10 cellular contexts compared by ENCODE assay signal in the genomic region with DNA sequence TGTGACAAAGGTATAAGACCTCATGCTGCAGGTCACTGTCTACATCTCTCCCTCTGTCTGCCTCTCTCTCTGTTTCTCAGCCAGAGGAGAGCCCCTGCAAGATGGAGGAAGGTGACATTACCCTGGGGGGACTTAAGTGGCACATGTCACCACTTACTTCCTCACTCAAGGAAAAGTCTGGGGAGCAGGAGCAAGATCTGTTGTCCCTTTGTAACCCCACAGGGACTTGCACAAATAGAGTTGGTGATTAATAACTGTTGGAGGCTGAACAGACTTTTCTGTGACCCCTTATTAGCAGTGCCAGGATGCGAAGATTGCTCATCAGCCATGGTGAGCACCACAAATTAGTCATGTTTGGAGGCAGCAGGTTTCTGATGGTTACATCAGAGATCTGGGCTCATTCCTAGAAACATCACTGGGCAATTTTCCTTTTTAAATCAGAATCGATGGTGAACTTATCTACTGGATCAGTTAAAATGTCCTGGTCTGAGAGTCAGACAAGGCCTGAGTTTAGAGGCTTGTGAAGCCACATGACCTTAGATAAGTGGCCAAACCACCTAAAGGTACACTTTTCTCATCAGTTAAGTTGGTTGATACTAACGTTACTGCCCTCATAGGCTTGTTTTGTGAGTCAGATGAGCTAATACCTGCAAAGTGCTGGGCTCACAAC.
DNase-seq lines count a peak whose midpoint lies in the region; ATAC-seq and TF ChIP-seq lines count a peak whose summit lies in the region.
"Had no signal": no experiment of that assay in that cellular context is flagged by ENCODE, and none has a peak within 500 bp of the region (broad histone marks: within the 10 kb centered on the region; RNA-seq: fewer than 3 reads in every experiment).

No MANE protein-coding gene starts in this region.

- no peaks in the 10 kb centered on the region for H3K27me3 ChIP-seq in HCT116 (ENCODE audit: insufficient read depth, low read length)
- H3K27me3 ChIP-seq in H9 (ENCODE audit: insufficient read depth, low read length) = no peaks in the 10 kb centered on the region
- H3K27me3 ChIP-seq: upper lobe of right lung had no signal

- H2BK120ac ChIP-seq in H9 (ENCODE audit: low read depth, low read length, poor library complexity, severe bottlenecking) = no peak overlapping the region

- no peak overlapping the region for H3T11ph ChIP-seq in H9 (ENCODE audit: low read length)

- H3K23ac ChIP-seq in H9 (ENCODE audit: insufficient read length, low read depth, low read length) = no peak overlapping the region

- H4K8ac ChIP-seq in H9 (replicated peaks; ENCODE audit: insufficient read length, low read depth, low read length) = no peak overlapping the region

- no peak for TF ChIP-seq CTCF in AG09319 (IDR thresholded peaks at IDR 0.05; ENCODE audit: low read depth, low read length)
- no peak for TF ChIP-seq CTCF in HCT116 (IDR thresholded peaks at IDR 0.05 in 2 of 3, conservative IDR thresholded peaks at IDR 0.05 in 1 of 3; ENCODE audit: borderline replicate concordance in 1 of 3, insufficient read depth in 1 of 3, low read depth in 2 of 3, low read length in 2 of 3)
- no peak for TF ChIP-seq CTCF in H9 (conservative IDR thresholded peaks at IDR 0.05)

- H3K4me2 ChIP-seq in HCT116 (ENCODE audit: low read length) (no peak overlapping the region), H9 (ENCODE audit: insufficient read depth, insufficient read length, low read length) (no peak overlapping the region)

- H3K56ac ChIP-seq in H9 (ENCODE audit: insufficient read length, low read depth, low read length) = no peak overlapping the region

- no peak overlapping the region for H3K9ac ChIP-seq in HCT116 (ENCODE audit: low read length)
- no peak overlapping the region for H3K9ac ChIP-seq in H9 (ENCODE audit: extremely low read depth, insufficient read length, low read length)

- peak overlapping the region; percentile 41 for H3K27ac Mint-ChIP-seq in activated naive CD8-positive, alpha-beta T cell treated with anti-CD3 and anti-CD28 coated beads for 36 hours
- H3K27ac Mint-ChIP-seq in H9 = peak overlapping the region in 1 of 3 experiments; percentile 28; a peak in 1 of 7 replicates

- intact Hi-C loops in HCT116 (cut with micrococcal nuclease) = no loop called here

- no peaks in the 10 kb centered on the region for H3K79me2 ChIP-seq in HCT116 (ENCODE audit: insufficient read depth, low read length)
- no peaks in the 10 kb centered on the region for H3K79me2 ChIP-seq in H9 (ENCODE audit: insufficient read depth, low read length)

- RAD21 ChIA-PET in HCT116 (lab: Charles Lee; ENCODE audit: low non-redundant PET in 1 of 2, low total read pairs in 2 of 2, uncharacterized antibody in 2 of 2, unreplicated experiment in 2 of 2) = no interaction called here

- H4K91ac ChIP-seq in H9 (ENCODE audit: insufficient read length, low read depth, low read length) = no peak overlapping the region

- no peak overlapping the region for H2AK5ac ChIP-seq in H9 (ENCODE audit: insufficient read length, low read length)

- no peak overlapping the region for H3K27ac ChIP-seq in HCT116 (ENCODE audit: low read depth, low read length)
- H3K27ac ChIP-seq in H9 (ENCODE audit: insufficient read length, low read depth, low read length) = no peak overlapping the region

- H4K20me1 ChIP-seq in HCT116 (ENCODE audit: insufficient read depth) (no peaks in the 10 kb centered on the region), H9 (ENCODE audit: control insufficient read depth, insufficient read depth, insufficient read length) (no peaks in the 10 kb centered on the region)

- H3K23me2 ChIP-seq in H9 (ENCODE audit: insufficient read length, low read depth, low read length, poor library complexity, severe bottlenecking) = no peaks in the 10 kb centered on the region

- no peak overlapping the region for H3K4me3 ChIP-seq in HCT116 (replicated peaks in 1 of 2; ENCODE audit: low read depth in 1 of 2, low read length in 2 of 2)
- H3K4me3 ChIP-seq: upper lobe of right lung had no signal

- no peaks in the 10 kb centered on the region for H3K79me1 ChIP-seq in H9 (ENCODE audit: insufficient read depth, low read depth, low read length, poor library complexity, severe bottlenecking)

- H2BK15ac ChIP-seq in H9 (ENCODE audit: low read depth, low read length) = no peak overlapping the region

- no peak overlapping the region for H4K5ac ChIP-seq in H9 (ENCODE audit: insufficient read length, low read depth, low read length)

- H2AFZ ChIP-seq in HCT116 (ENCODE audit: low read depth, low read length, poor library complexity, severe bottlenecking) = no peak overlapping the region
- H2AFZ ChIP-seq in H9 (ENCODE audit: low read length) = no peak overlapping the region

- H2BK20ac ChIP-seq in H9 (ENCODE audit: low read depth, low read length, poor library complexity, severe bottlenecking) = no peak overlapping the region

- CTCF ChIA-PET in HCT116 (lab: Charles Lee) = no interaction called here

- TF ChIP-seq POLR2A in HCT116 (IDR thresholded peaks at IDR 0.05; ENCODE audit: borderline replicate concordance, extremely low read depth, insufficient read depth, insufficient read length) = no peak

- no peak overlapping the region for H3K4me3 Mint-ChIP-seq in activated naive CD8-positive, alpha-beta T cell treated with anti-CD3 and anti-CD28 coated beads for 36 hours
- no peak overlapping the region for H3K4me3 Mint-ChIP-seq in H9

- no TSS peak for BruUV-seq in HCT116 (replicated peaks; lab: Mats Ljungman, UMichigan)

- H3K9me2 ChIP-seq in HCT116 (ENCODE audit: insufficient read depth) = no peaks in the 10 kb centered on the region

- WGBS in H9 (ENCODE audit: extremely low coverage, insufficient read length, low lambda C conversion rate) = no CpG with 5 or more reads among the region's 3 CpGs

- H3K14ac ChIP-seq in H9 (ENCODE audit: insufficient read depth, low read length) = no peak overlapping the region

- no peak overlapping the region for H2BK5ac ChIP-seq in H9 (ENCODE audit: insufficient read length, low read length)

- H3K18ac ChIP-seq in H9 (ENCODE audit: insufficient read length, low read depth, low read length) = no peak overlapping the region

- peaks cover 12% of the 10 kb centered on the region for H3K4me1 Mint-ChIP-seq in activated naive CD8-positive, alpha-beta T cell treated with anti-CD3 and anti-CD28 coated beads for 36 hours
- H3K4me1 Mint-ChIP-seq in H9 = peaks cover 0 to 8% of the 10 kb centered on the region in 2 experiments; a peak in 2 of 4 replicates

- H3K9me3 Mint-ChIP-seq in activated naive CD8-positive, alpha-beta T cell treated with anti-CD3 and anti-CD28 coated beads for 36 hours = no peaks in the 10 kb centered on the region
- H3K9me3 Mint-ChIP-seq in H9 = peaks cover 2 to 3% of the 10 kb centered on the region in 2 experiments; a peak in 3 of 5 replicates

- peaks cover 3% of the 10 kb centered on the region for H3K27me3 Mint-ChIP-seq in activated naive CD8-positive, alpha-beta T cell treated with anti-CD3 and anti-CD28 coated beads for 36 hours
- no peaks in the 10 kb centered on the region for H3K27me3 Mint-ChIP-seq in H9 (ENCODE audit: low read depth)

- H3K4me1 ChIP-seq in HCT116 (ENCODE audit: control insufficient read depth in 1 of 2, insufficient read depth in 2 of 2, low read length in 2 of 2) (no peaks in the 10 kb centered on the region), H9 (ENCODE audit: insufficient read depth, low read length) (no peaks in the 10 kb centered on the region)

- H3K36me3 ChIP-seq in HCT116 (ENCODE audit: control insufficient read depth in 1 of 2, insufficient read depth in 2 of 2, low read length in 2 of 2) = no peaks in the 10 kb centered on the region
- H3K36me3 ChIP-seq: upper lobe of right lung had no signal

- ATAC-seq in HCT116 = no peak
- ATAC-seq: upper lobe of right lung had no signal

- H3K36me3 Mint-ChIP-seq in activated naive CD8-positive, alpha-beta T cell treated with anti-CD3 and anti-CD28 coated beads for 36 hours = peaks cover 1% of the 10 kb centered on the region
- H3K36me3 Mint-ChIP-seq in H9 (ENCODE audit: insufficient read depth in 1 of 3, low read depth in 3 of 3) = no peaks in the 10 kb centered on the region

- no peak overlapping the region for H3K4ac ChIP-seq in H9 (ENCODE audit: low read depth, low read length)

- POLR2A ChIA-PET in HCT116 (lab: Charles Lee) = no interaction called here

- no peaks in the 10 kb centered on the region for H3K9me3 ChIP-seq in HCT116 (ENCODE audit: control insufficient read depth in 1 of 2, insufficient read depth in 1 of 2, low read depth in 1 of 2, low read length in 2 of 2)
- no peaks in the 10 kb centered on the region for H3K9me3 ChIP-seq in H9 (ENCODE audit: control insufficient read depth, low read depth, low read length)
- H3K9me3 ChIP-seq: upper lobe of right lung had no signal

- no peak overlapping the region for H2BK12ac ChIP-seq in H9 (ENCODE audit: insufficient read length, low read depth, low read length)

- DNase-seq in AG09319 (ENCODE audit: extremely low read depth, low read depth) = peak; percentile 86
- DNase-seq in HCT116 (ENCODE audit: low read depth, low spot score) = peak; percentile 43
- peak; percentile 21 for DNase-seq in activated naive CD8-positive, alpha-beta T cell treated with anti-CD3 and anti-CD28 coated beads for 36 hours
- DNase-seq in iris pigment epithelial cell (ENCODE audit: low read depth) = peak; percentile 95
- DNase-seq in HT-29 (ENCODE audit: low spot score) = no peak
- no peak for DNase-seq in H9
- DNase-seq in NCI-H1417 treated with DMSO at 0.1 percent for 48 hours (lab: John Stamatoyannopoulos, UW) = no peak
- no peak for DNase-seq in pons (ENCODE audit: low spot score)
- DNase-seq: NCI-H2081 treated with DMSO at 0.1 percent for 48 hours, upper lobe of right lung had no signal

- no peak for TF ChIP-seq RAD21 in HCT116 (IDR thresholded peaks at IDR 0.05; ENCODE audit: low read depth)

TF ChIP-seq in HCT116, 20 proteins besides CTCF, POLR2A, EP300 and RAD21:
- TF ChIP-seq POLR2AphosphoS5 (IDR thresholded peaks at IDR 0.05; ENCODE audit: low read depth, low read length) (0 out of 2 replicates have a peak, but pooled peaks have one; percentile 16), SP1 (IDR thresholded peaks at IDR 0.05; ENCODE audit: low read depth) (peak; percentile 68; the same call in 1 of the 2 replicates), FOSL1 (IDR thresholded peaks at IDR 0.05; ENCODE audit: low read depth) (peak; percentile 75), ELF1 (IDR thresholded peaks at IDR 0.05; ENCODE audit: borderline replicate concordance, low read depth) (no peak), JUND (IDR thresholded peaks at IDR 0.05) (peak; percentile 64), ZNF274 (IDR thresholded peaks at IDR 0.05; ENCODE audit: low read depth, low read length) (no peak), CBX3 (IDR thresholded peaks at IDR 0.05; ENCODE audit: low read depth) (0 out of 2 replicates have a peak, but pooled peaks have one; percentile 50), CEBPB (IDR thresholded peaks at IDR 0.05; ENCODE audit: low read depth) (peak; percentile 95)
- TF ChIP-seq, protein P1, sequence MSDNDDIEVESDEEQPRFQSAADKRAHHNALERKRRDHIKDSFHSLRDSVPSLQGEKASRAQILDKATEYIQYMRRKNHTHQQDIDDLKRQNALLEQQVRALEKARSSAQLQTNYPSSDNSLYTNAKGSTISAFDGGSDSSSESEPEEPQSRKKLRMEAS (IDR thresholded peaks at IDR 0.05) = 0 out of 2 replicates have a peak, but pooled peaks have one; percentile 36

Comparison
In these comparisons a context has a peak if more than half of its experiments do, and no peak if none do; other contexts are left out.
1. DNase-seq: peak in AG09319 (single experiment), HCT116 (single experiment), activated naive CD8-positive, alpha-beta T cell treated with anti-CD3 and anti-CD28 coated beads for 36 hours (single experiment) and iris pigment epithelial cell (single experiment); none in HT-29 (single experiment), H9 (single experiment), NCI-H1417 treated with DMSO at 0.1 percent for 48 hours (single experiment) and pons (single experiment).